In the genomic region with DNA sequence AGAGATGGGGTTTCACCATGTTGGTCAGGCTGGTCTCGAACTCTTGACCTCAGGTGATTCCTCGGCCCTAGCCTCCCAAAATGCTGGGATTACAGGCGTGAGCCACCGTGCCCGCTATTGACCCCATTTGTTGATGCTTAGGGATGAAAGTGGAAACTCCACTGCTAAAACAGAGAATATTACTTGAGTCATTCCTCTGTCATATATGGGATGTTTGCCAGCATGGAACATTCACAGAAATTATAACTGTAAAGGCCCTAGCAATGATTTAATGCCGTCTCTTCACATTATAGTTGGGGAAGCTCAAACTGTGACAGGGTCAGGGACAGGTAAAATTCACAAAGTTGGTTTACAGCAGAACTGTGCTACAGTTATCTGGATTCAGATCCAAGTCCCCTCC, we compare ENCODE assay signal across 19 cellular contexts.
"Had no signal": no experiment of that assay in that cellular context is flagged by ENCODE, and none has a peak within 500 bp of the region (broad histone marks: within the 10 kb centered on the region; RNA-seq: fewer than 3 reads in every experiment).

No MANE protein-coding gene starts in this region.

- H3K27me3 ChIP-seq: cardiac muscle cell, dorsolateral prefrontal cortex, transverse colon had no signal

- H3K4me2 ChIP-seq: smooth muscle cell had no signal

- H3K9me3 Mint-ChIP-seq: activated naive CD4-positive, alpha-beta T cell treated with anti-CD3 and anti-CD28 coated beads for 36 hours; activated T-helper 2 cell treated with anti-CD3 and anti-CD28 coated beads, Interferon-gamma antibody, Interleukin-2, Interleukin-4, amounts not matched to agents 10 μg/mL and 5 μg/mL and 100 μg/mL, durations not matched to agents 14 hours and 24 hours and 36 hours; endodermal cell; nephron had no signal

- ATAC-seq: activated CD8-positive, alpha-beta memory T cell treated with anti-CD3 and anti-CD28 coated beads, Interleukin-2, amount 10 ng/mL, durations not matched to agents 7 days and 5 days; right cardiac atrium; stimulated activated naive CD8-positive, alpha-beta T cell treated with anti-CD3 and anti-CD28 coated beads, Interleukin-15, Interleukin-2, amounts not matched to agents 100 U/mL and 50 U/mL, for 24 hours had no signal

- H3K27ac ChIP-seq: cardiac muscle cell, dorsolateral prefrontal cortex, transverse colon, VCaP had no signal

- DNase-seq: activated CD4-positive, alpha-beta T cell treated with anti-CD3 and anti-CD28 coated beads, Interleukin-2, amount 50 U/mL, for 48 hours; activated CD8-positive, alpha-beta memory T cell treated with anti-CD3 and anti-CD28 coated beads, Interleukin-2, amount 10 ng/mL, durations not matched to agents 7 days and 5 days; activated naive CD4-positive, alpha-beta T cell treated with anti-CD3 and anti-CD28 coated beads for 36 hours; activated T-cell treated with anti-CD3 and anti-CD28 coated beads, Interleukin-2, amount 50 U/mL, for 1 hour; endodermal cell; erythroblast; mesendoderm; right cardiac atrium; stimulated activated naive CD8-positive, alpha-beta T cell treated with anti-CD3 and anti-CD28 coated beads, Interleukin-15, Interleukin-2, amounts not matched to agents 100 U/mL and 50 U/mL, for 24 hours; T-helper 1 cell; T1000; transverse colon had no signal

- H3K4me3 Mint-ChIP-seq: activated CD8-positive, alpha-beta memory T cell treated with anti-CD3 and anti-CD28 coated beads, Interleukin-2, amount 10 ng/mL, durations not matched to agents 7 days and 5 days; activated naive CD4-positive, alpha-beta T cell treated with anti-CD3 and anti-CD28 coated beads for 36 hours; endodermal cell; nephron had no signal

- H3K36me3 Mint-ChIP-seq: activated CD8-positive, alpha-beta memory T cell treated with anti-CD3 and anti-CD28 coated beads, Interleukin-2, amount 10 ng/mL, durations not matched to agents 7 days and 5 days had no signal

- H3K27ac Mint-ChIP-seq: activated CD8-positive, alpha-beta memory T cell treated with anti-CD3 and anti-CD28 coated beads, Interleukin-2, amount 10 ng/mL, durations not matched to agents 7 days and 5 days; activated naive CD4-positive, alpha-beta T cell treated with anti-CD3 and anti-CD28 coated beads for 36 hours; activated T-helper 2 cell treated with anti-CD3 and anti-CD28 coated beads, Interferon-gamma antibody, Interleukin-2, Interleukin-4, amounts not matched to agents 10 μg/mL and 5 μg/mL and 100 μg/mL, durations not matched to agents 14 hours and 24 hours and 36 hours; endodermal cell; nephron; progenitor cell of endocrine pancreas had no signal

- H3K4me1 Mint-ChIP-seq: activated CD8-positive, alpha-beta memory T cell treated with anti-CD3 and anti-CD28 coated beads, Interleukin-2, amount 10 ng/mL, durations not matched to agents 7 days and 5 days; endodermal cell; nephron had no signal

- H3K9me3 ChIP-seq: transverse colon had no signal

- H3K4me3 ChIP-seq: cardiac muscle cell, dorsolateral prefrontal cortex, smooth muscle cell, transverse colon had no signal

- H3K36me3 ChIP-seq: cardiac muscle cell, transverse colon had no signal

- H3K27me3 Mint-ChIP-seq: progenitor cell of endocrine pancreas had no signal
